Comparison of ENCODE assay signal across 21 cellular contexts in genomic region chr14:59215757-59216156, GRCh38. TPM values are rescaled to one million over a fixed set of nuclear protein-coding genes. Genes with fewer than 3 reads are reported as not detected.
A peak's percentile ranks its signal among the peaks of the same experiment; 100 is the strongest.
DNase-seq lines count a peak whose midpoint lies in the region; TF ChIP-seq lines count a peak whose summit lies in the region.
"Had no signal": no experiment of that assay in that cellular context is flagged by ENCODE, and none has a peak within 500 bp of the region (broad histone marks: within the 10 kb centered on the region; RNA-seq: fewer than 3 reads in every experiment).

No MANE protein-coding gene starts in this region.

- intact Hi-C loops in breast epithelium (cut with DNase I; ENCODE audit: low total_unique reads) (no loop called here), MCF 10A (cut with micrococcal nuclease) (no loop called here), adrenal gland (cut with DNase I) (no loop called here)

- H3K27ac Mint-ChIP-seq in MCF 10A (ENCODE audit: low read depth, unreplicated experiment) (no peak overlapping the region), progenitor cell of endocrine pancreas (peak overlapping the region; percentile 92), type B pancreatic cell (peak overlapping the region; percentile 67), neural progenitor cell (no peak overlapping the region)
- H3K27ac Mint-ChIP-seq: activated B cell treated with CpG ODN at 0.5 μM for 24 hours; activated naive CD8-positive, alpha-beta T cell treated with anti-CD3 and anti-CD28 coated beads for 36 hours; activated T-helper 1 cell treated with anti-CD3 and anti-CD28 coated beads, Interleukin-12 subunit alpha, Interleukin-12 subunit beta, Interleukin-2, Interleukin-4 antibody, amounts not matched to agents 30 ng/mL and 10 ng/mL and 1 ng/mL, durations not matched to agents 14 hours and 24 hours and 36 hours had no signal

- CTCF ChIA-PET in MCF 10A (lab: Yijun Ruan, JAX): interaction anchor here (0.6 kb wide), 2 partner anchors 16 to 46 kb away, joined by 3 to 4 read pairs; no protein-coding TSS in a partner anchor

- H3K27me3 Mint-ChIP-seq in MCF 10A (ENCODE audit: insufficient read depth, unreplicated experiment) (no peaks in the 10 kb centered on the region), progenitor cell of endocrine pancreas (no peaks in the 10 kb centered on the region), type B pancreatic cell (no peaks in the 10 kb centered on the region), neural progenitor cell (ENCODE audit: insufficient read depth, low read depth) (no peaks in the 10 kb centered on the region)
- H3K27me3 Mint-ChIP-seq: activated B cell treated with CpG ODN at 0.5 μM for 24 hours; activated naive CD8-positive, alpha-beta T cell treated with anti-CD3 and anti-CD28 coated beads for 36 hours had no signal

- H3K4me3 Mint-ChIP-seq in MCF 10A (ENCODE audit: unreplicated experiment) (no peak overlapping the region), progenitor cell of endocrine pancreas (ENCODE audit: low read depth) (no peak overlapping the region), type B pancreatic cell (peak overlapping the region; percentile 2), neural progenitor cell (no peak overlapping the region)
- H3K4me3 Mint-ChIP-seq: activated B cell treated with CpG ODN at 0.5 μM for 24 hours; activated naive CD8-positive, alpha-beta T cell treated with anti-CD3 and anti-CD28 coated beads for 36 hours; activated T-helper 1 cell treated with anti-CD3 and anti-CD28 coated beads, Interleukin-12 subunit alpha, Interleukin-12 subunit beta, Interleukin-2, Interleukin-4 antibody, amounts not matched to agents 30 ng/mL and 10 ng/mL and 1 ng/mL, durations not matched to agents 14 hours and 24 hours and 36 hours; neural crest cell had no signal

- H3K27me3 ChIP-seq in breast epithelium (no peaks in the 10 kb centered on the region), fibroblast of lung (ENCODE audit: control insufficient read depth, insufficient read depth, low read length) (no peaks in the 10 kb centered on the region), neural progenitor cell (no peaks in the 10 kb centered on the region), adrenal gland (no peaks in the 10 kb centered on the region)
- H3K27me3 ChIP-seq: BLaER1 had no signal

- 91 to 97% (median 94%) methylated on average over 4 of the region's 4 CpGs for WGBS in adrenal gland, 4 donors

- H3K4me1 ChIP-seq in breast epithelium (peaks cover 6 to 17% of the 10 kb centered on the region in 2 donors), fibroblast of lung (ENCODE audit: control insufficient read depth, extremely low read depth, insufficient read depth, low read length) (peaks cover 9% of the 10 kb centered on the region), neural progenitor cell (peaks cover 16% of the 10 kb centered on the region), adrenal gland (replicated peaks in 1 of 2) (peaks cover 3 to 37% of the 10 kb centered on the region in 2 donors)

- POLR2A ChIA-PET in MCF 10A (lab: Yijun Ruan, JAX): no interaction called here

- H3K4me3 ChIP-seq in breast epithelium: no peak overlapping the region
- H3K4me3 ChIP-seq in fibroblast of lung (replicated peaks in 1 of 4; ENCODE audit: control extremely low read depth in 1 of 4, insufficient read depth in 1 of 4, low read depth in 3 of 4, low read length in 4 of 4): no peak overlapping the region
- H3K4me3 ChIP-seq in neural progenitor cell: no peak overlapping the region
- no peak overlapping the region for H3K4me3 ChIP-seq in adrenal gland
- H3K4me3 ChIP-seq: BLaER1 had no signal

- TF ChIP-seq CTCF in breast epithelium (IDR thresholded peaks at IDR 0.05) (no peak), MCF 10A (IDR thresholded peaks at IDR 0.05; ENCODE audit: unreplicated experiment) (no peak), fibroblast of lung (conservative IDR thresholded peaks at IDR 0.05 in 1 of 2, IDR thresholded peaks at IDR 0.05 in 1 of 2; ENCODE audit: low read depth in 1 of 2, low read length in 2 of 2) (no peak), progenitor cell of endocrine pancreas (IDR thresholded peaks at IDR 0.05; ENCODE audit: unreplicated experiment) (no peak), type B pancreatic cell (conservative IDR thresholded peaks at IDR 0.05) (no peak), neural progenitor cell (IDR thresholded peaks at IDR 0.05) (no peak), adrenal gland (IDR thresholded peaks at IDR 0.05) (no peak)

- H3K79me2 ChIP-seq in fibroblast of lung (ENCODE audit: control insufficient read depth, insufficient read depth, low read length) (no peaks in the 10 kb centered on the region), neural progenitor cell (ENCODE audit: low read depth) (peaks cover 64% of the 10 kb centered on the region)

- no peaks in the 10 kb centered on the region for H3K4me1 Mint-ChIP-seq in MCF 10A (ENCODE audit: insufficient read depth, unreplicated experiment)
- H3K4me1 Mint-ChIP-seq in progenitor cell of endocrine pancreas (ENCODE audit: low read depth): peaks cover 46% of the 10 kb centered on the region
- peaks cover 53% of the 10 kb centered on the region for H3K4me1 Mint-ChIP-seq in type B pancreatic cell (ENCODE audit: unreplicated experiment)
- peaks cover 28% of the 10 kb centered on the region for H3K4me1 Mint-ChIP-seq in neural progenitor cell

- no TSS peak for BruUV-seq in MCF 10A (replicated peaks; lab: Mats Ljungman, UMichigan)

- H3K27ac ChIP-seq in breast epithelium: peak overlapping the region; percentile 21 to 66
- no peak overlapping the region for H3K27ac ChIP-seq in fibroblast of lung (ENCODE audit: insufficient read depth, low read length)
- H3K27ac ChIP-seq in neural progenitor cell: no peak overlapping the region
- peak overlapping the region in 1 of 5 donors; percentile 15 for H3K27ac ChIP-seq in adrenal gland
- H3K27ac ChIP-seq: BLaER1 had no signal

- H3K9ac ChIP-seq in fibroblast of lung (ENCODE audit: insufficient read depth, low read length): no peak overlapping the region
- H3K9ac ChIP-seq in neural progenitor cell: no peak overlapping the region
- H3K9ac ChIP-seq: BLaER1 had no signal

- H3K36me3 ChIP-seq in breast epithelium (no peaks in the 10 kb centered on the region), fibroblast of lung (ENCODE audit: control insufficient read depth, insufficient read depth, low read length) (no peaks in the 10 kb centered on the region), neural progenitor cell (no peaks in the 10 kb centered on the region), adrenal gland (replicated peaks in 1 of 2) (no peaks in the 10 kb centered on the region)
- H3K36me3 ChIP-seq: BLaER1 had no signal

- H4K20me1 ChIP-seq in fibroblast of lung (ENCODE audit: control insufficient read depth, extremely low read depth, insufficient read depth, low read length) (no peaks in the 10 kb centered on the region), neural progenitor cell (ENCODE audit: low read depth) (peaks cover 23% of the 10 kb centered on the region)
- H4K20me1 ChIP-seq: BLaER1 had no signal

- H3F3A ChIP-seq in neural progenitor cell (ENCODE audit: low read depth): no peaks in the 10 kb centered on the region

- H3K9me3 Mint-ChIP-seq in MCF 10A (ENCODE audit: unreplicated experiment) (no peaks in the 10 kb centered on the region), progenitor cell of endocrine pancreas (ENCODE audit: low read depth) (no peaks in the 10 kb centered on the region), type B pancreatic cell (no peaks in the 10 kb centered on the region), neural progenitor cell (no peaks in the 10 kb centered on the region)
- H3K9me3 Mint-ChIP-seq: activated B cell treated with CpG ODN at 0.5 μM for 24 hours; activated naive CD8-positive, alpha-beta T cell treated with anti-CD3 and anti-CD28 coated beads for 36 hours; activated T-helper 1 cell treated with anti-CD3 and anti-CD28 coated beads, Interleukin-12 subunit alpha, Interleukin-12 subunit beta, Interleukin-2, Interleukin-4 antibody, amounts not matched to agents 30 ng/mL and 10 ng/mL and 1 ng/mL, durations not matched to agents 14 hours and 24 hours and 36 hours; neural crest cell had no signal

- H2AFZ ChIP-seq in fibroblast of lung (ENCODE audit: low read length) (no peak overlapping the region), neural progenitor cell (replicated peaks) (no peak overlapping the region)

- peak overlapping the region; percentile 61 for H3K4me2 ChIP-seq in fibroblast of lung (ENCODE audit: extremely low read depth, insufficient read depth, low read length)
- H3K4me2 ChIP-seq in neural progenitor cell: no peak overlapping the region
- H3K4me2 ChIP-seq: BLaER1 had no signal

- no peak for DNase-seq in breast epithelium (ENCODE audit: low spot score in 2 of 2)
- DNase-seq in MCF 10A (ENCODE audit: unreplicated experiment): no peak
- no peak for DNase-seq in fibroblast of lung (ENCODE audit: low read depth in 2 of 2)
- no peak for DNase-seq in progenitor cell of endocrine pancreas (ENCODE audit: low spot score, unreplicated experiment)
- no peak for DNase-seq in type B pancreatic cell (ENCODE audit: extremely low spot score, unreplicated experiment)
- no peak for DNase-seq in neural progenitor cell (ENCODE audit: low spot score)
- no peak for DNase-seq in AG08396 (ENCODE audit: low spot score)
- DNase-seq in adrenal gland: no peak
- DNase-seq: activated B cell treated with CpG ODN at 0.5 μM for 24 hours; activated CD8-positive, alpha-beta memory T cell treated with anti-CD3 and anti-CD28 coated beads for 24 hours; activated naive CD8-positive, alpha-beta T cell treated with anti-CD3 and anti-CD28 coated beads for 36 hours; erythroblast; MM.1S; NCI-H187 treated with DMSO at 0.1 percent for 48 hours; NCI-H524; OCI-M1; stimulated activated naive CD4-positive, alpha-beta T cell; T-helper 2 cell had no signal

- H3K36me3 Mint-ChIP-seq in MCF 10A (ENCODE audit: insufficient read depth, unreplicated experiment) (no peaks in the 10 kb centered on the region), progenitor cell of endocrine pancreas (ENCODE audit: insufficient read depth) (no peaks in the 10 kb centered on the region), type B pancreatic cell (peaks cover 4% of the 10 kb centered on the region), neural progenitor cell (peaks cover 11% of the 10 kb centered on the region)

- H3K9me3 ChIP-seq in breast epithelium (no peaks in the 10 kb centered on the region), fibroblast of lung (ENCODE audit: control insufficient read depth, insufficient read depth, low read depth, low read length) (no peaks in the 10 kb centered on the region), neural progenitor cell (ENCODE audit: low read depth) (no peaks in the 10 kb centered on the region), adrenal gland (replicated peaks in 1 of 3) (no peaks in the 10 kb centered on the region)

- TF ChIP-seq POLR2A in breast epithelium (IDR thresholded peaks at IDR 0.05) (no peak), adrenal gland (IDR thresholded peaks at IDR 0.05) (no peak)

RNA-seq across cellular contexts. Expression of gene DAAM1, which starts 27.3 kb away (rescaled TPM):
- 10 to 100 TPM; 50.1 to 95.9 (median 64.2) TPM for total RNA-seq in breast epithelium
- 27.3 and 27.4 TPM in 2 replicates for total RNA-seq in MCF 10A (2022)
- 15.5 and 16.9 TPM in 2 replicates for total RNA-seq in fibroblast of lung
- 12.8 and 36.3 TPM in 2 replicates for polyA plus RNA-seq in fibroblast of lung
- polyA plus RNA-seq in fibroblast of lung (2012): 9.5 and 28.0 TPM in 2 replicates
- 4.3 and 22.6 TPM in 2 replicates for polyA minus RNA-seq in fibroblast of lung (ENCODE audit: low replicate concordance)
- total RNA-seq in progenitor cell of endocrine pancreas: 62.5 and 69.9 TPM in 2 replicates
- total RNA-seq in type B pancreatic cell (ENCODE audit: low replicate concordance): 64.3 and 70.6 TPM in 2 replicates
- 22.5 and 39.5 TPM in 2 replicates for total RNA-seq in neural progenitor cell (ENCODE audit: low replicate concordance)
- 10 to 100 TPM; 13.0 to 37.4 (median 27.7) TPM for total RNA-seq in adrenal gland
- 10 to 100 TPM in 2 of 3 donors, 1 to 10 TPM in 1; 7.4 to 19.5 (median 13.9) TPM for polyA plus RNA-seq in adrenal gland

Comparison
In these comparisons a context has a peak if more than half of its experiments do, and no peak if none do; other contexts are left out.
1. H3K27ac ChIP-seq: peak in breast epithelium (2 of 2); none in fibroblast of lung (single experiment) and neural progenitor cell (single experiment).
2. H3K27ac Mint-ChIP-seq: peak in progenitor cell of endocrine pancreas (single experiment) and type B pancreatic cell (single experiment); none in MCF 10A (single experiment) and neural progenitor cell (single experiment).